Comparison of ENCODE assay signal across 20 cellular contexts in the genomic region with DNA sequence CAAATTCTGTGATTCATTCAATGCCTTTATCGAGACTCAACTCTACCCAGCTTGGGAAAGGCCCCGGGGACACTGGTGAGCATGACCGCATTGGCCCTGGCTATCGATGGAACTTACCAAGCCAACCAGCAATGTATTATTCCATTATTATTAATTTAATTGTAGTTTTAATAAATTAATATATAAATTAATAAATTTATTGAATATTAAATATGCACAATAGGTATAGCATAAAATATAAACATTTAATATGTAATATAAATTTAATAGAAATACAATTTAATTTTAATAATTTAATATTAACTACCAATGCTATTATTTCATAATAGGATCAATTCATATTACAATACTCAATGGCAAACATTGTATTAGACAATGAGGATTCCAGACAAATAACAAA.
DNase-seq lines count a peak whose midpoint lies in the region; ATAC-seq, FAIRE-seq and TF ChIP-seq lines count a peak whose summit lies in the region.
"Had no signal": no experiment of that assay in that cellular context is flagged by ENCODE, and none has a peak within 500 bp of the region (broad histone marks: within the 10 kb centered on the region; RNA-seq: fewer than 3 reads in every experiment).

No MANE protein-coding gene starts in this region.

- H3K4me3 ChIP-seq in uterus = no peak overlapping the region
- H3K4me3 ChIP-seq: BLaER1, GM12878, GM23338 had no signal

- H3K36me3 ChIP-seq in uterus = no peaks in the 10 kb centered on the region
- H3K36me3 ChIP-seq: BLaER1 had no signal

- H3K27me3 ChIP-seq in uterus = no peaks in the 10 kb centered on the region
- H3K27me3 ChIP-seq: BLaER1 had no signal

- TF ChIP-seq CTCF in D721Med (IDR thresholded peaks at IDR 0.05; ENCODE audit: insufficient read depth, missing control alignments) (no peak), uterus (IDR thresholded peaks at IDR 0.05) (no peak)

- H3K27ac ChIP-seq in uterus = no peak overlapping the region
- H3K27ac ChIP-seq: BLaER1, C4-2B had no signal

- FAIRE-seq in A204.1 (lab: Jason Lieb, UNC) (peak; percentile 86), TTC549 (lab: Jason Lieb, UNC) (peak; percentile 51), endometrium (lab: Jason Lieb, UNC) (peak; percentile 63), D721Med (lab: Jason Lieb, UNC) (no peak)
- FAIRE-seq: GM12878, GM18507 had no signal

- DNase-seq in mesenteric fat pad (ENCODE audit: low spot score) (peak; percentile 8), D721Med (ENCODE audit: insufficient read length, low spot score) (no peak), uterus (no peak), DMS153 treated with DMSO at 0.1 percent for 48 hours (lab: John Stamatoyannopoulos, UW; ENCODE audit: unreplicated experiment) (no peak)
- DNase-seq: 8988T; CD4-positive, alpha-beta T cell; CD8-positive, alpha-beta memory T cell; DND-41; GDM1; H9 had no signal

- intact Hi-C loops in uterus (cut with DNase I; ENCODE audit: low total_unique reads) = no loop called here

- H3K4me1 ChIP-seq in uterus = no peaks in the 10 kb centered on the region
- H3K4me1 ChIP-seq: BLaER1 had no signal

- ATAC-seq in GM18498 (IDR thresholded peaks at IDR 0.05; ENCODE audit: unreplicated experiment) = no peak
- ATAC-seq: GM12878, GM23338, HCT116 had no signal

- H3K9me3 ChIP-seq in uterus = no peaks in the 10 kb centered on the region
- H3K9me3 ChIP-seq: BLaER1 had no signal

- no peak for TF ChIP-seq POLR2A in uterus (IDR thresholded peaks at IDR 0.05)
